ENCODE assay signal across 20 cellular contexts in the genomic region with DNA sequence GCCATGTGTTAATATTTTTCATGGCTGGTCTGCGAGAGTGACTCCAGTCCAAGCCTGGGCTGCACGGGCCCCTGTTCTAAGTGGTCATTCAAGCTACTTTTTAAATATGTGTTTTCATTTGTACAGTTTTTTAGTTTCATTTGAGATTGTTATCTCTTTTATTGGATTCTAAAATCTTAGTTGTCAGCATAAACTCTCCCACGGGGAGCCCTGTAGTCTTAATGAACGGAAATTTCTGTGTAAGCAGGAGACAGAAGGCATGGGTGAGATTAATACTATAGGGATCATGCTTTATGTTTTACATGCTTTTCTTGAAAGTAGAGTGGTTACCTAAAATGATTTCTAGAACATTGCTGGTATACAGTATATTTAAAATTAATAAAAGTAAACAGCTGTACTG.
A peak's percentile ranks its signal among the peaks of the same experiment; 100 is the strongest.
DNase-seq lines count a peak whose midpoint lies in the region; ATAC-seq, FAIRE-seq and TF ChIP-seq lines count a peak whose summit lies in the region.
"Had no signal": no experiment of that assay in that cellular context is flagged by ENCODE, and none has a peak within 500 bp of the region (broad histone marks: within the 10 kb centered on the region; RNA-seq: fewer than 3 reads in every experiment).

No MANE protein-coding gene starts in this region.

- no peaks in the 10 kb centered on the region for H3K36me3 ChIP-seq in K562 (ENCODE audit: control insufficient read depth, insufficient read depth, low read length)

- no peak for TF ChIP-seq RAD21 in K562 (CRISPR knock-in tag; conservative IDR thresholded peaks at IDR 0.05 in 1 of 2, IDR thresholded peaks at IDR 0.05 in 1 of 2)

- no peak for ATAC-seq in activated naive CD8-positive, alpha-beta T cell treated with anti-CD3 and anti-CD28 coated beads, Interleukin-2, amount 10 ng/mL, durations not matched to agents 7 days and 5 days (ENCODE audit: low read depth)
- no peak for ATAC-seq in activated naive CD8-positive, alpha-beta T cell treated with anti-CD3 and anti-CD28 coated beads, Interleukin-2, amount 50 U/mL, for 24 hours
- ATAC-seq in K562, result no peak
- ATAC-seq: GM23338, HCT116 had no signal

- no peak overlapping the region for H3K4me2 ChIP-seq in K562 (ENCODE audit: insufficient read depth, low read length)
- H3K4me2 ChIP-seq: GM23338 had no signal

- TF ChIP-seq POLR2A in K562 (conservative IDR thresholded peaks at IDR 0.05), result no peak

- no peaks in the 10 kb centered on the region for H3K79me2 ChIP-seq in K562 (ENCODE audit: control insufficient read depth, insufficient read depth, low read length)

- peak overlapping the region; percentile 84 for H3K27ac Mint-ChIP-seq in activated naive CD8-positive, alpha-beta T cell treated with anti-CD3 and anti-CD28 coated beads, Interleukin-2, amount 10 ng/mL, durations not matched to agents 7 days and 5 days
- H3K27ac Mint-ChIP-seq in activated naive CD8-positive, alpha-beta T cell treated with anti-CD3 and anti-CD28 coated beads, Interleukin-2, amount 50 U/mL, for 24 hours, result no peak overlapping the region
- H3K27ac Mint-ChIP-seq: GM23338, H9 had no signal

- peaks cover 19% of the 10 kb centered on the region for H3K9me3 Mint-ChIP-seq in activated naive CD8-positive, alpha-beta T cell treated with anti-CD3 and anti-CD28 coated beads, Interleukin-2, amount 10 ng/mL, durations not matched to agents 7 days and 5 days
- H3K9me3 Mint-ChIP-seq in activated naive CD8-positive, alpha-beta T cell treated with anti-CD3 and anti-CD28 coated beads, Interleukin-2, amount 50 U/mL, for 24 hours, result peaks cover 4% of the 10 kb centered on the region
- H3K9me3 Mint-ChIP-seq: GM23338, H9 had no signal

- no peak for TF ChIP-seq EP300 in K562 (IDR thresholded peaks at IDR 0.05; ENCODE audit: low read length)

- H3K27ac ChIP-seq in K562 (ENCODE audit: extremely low read depth, low read depth, low read length), result no peak overlapping the region

- POLR2A ChIA-PET in activated naive CD8-positive, alpha-beta T cell treated with anti-CD3 and anti-CD28 coated beads, Interleukin-2, amount 10 ng/mL, durations not matched to agents 7 days and 5 days (lab: Charles Lee), result interaction anchor here (0.7 to 1.3 kb wide), 5 partner anchors 9 to 1215 kb away, joined by 3 to 8 read pairs (median 3); a partner anchor contains a TSS
- POLR2A ChIA-PET in K562 (lab: Yijun Ruan, JAX), result interaction anchor here (0.6 to 0.8 kb wide), 2 partner anchors 44 to 195 kb away, joined by 3 read pairs; no protein-coding TSS in a partner anchor

- DNase-seq in activated naive CD8-positive, alpha-beta T cell treated with anti-CD3 and anti-CD28 coated beads, Interleukin-2, amount 10 ng/mL, durations not matched to agents 7 days and 5 days, result no peak
- DNase-seq in activated naive CD8-positive, alpha-beta T cell treated with anti-CD3 and anti-CD28 coated beads, Interleukin-2, amount 50 U/mL, for 24 hours, result no peak
- DNase-seq in SK-N-DZ (ENCODE audit: low spot score) (peak; percentile 43), K562 (ENCODE audit: extremely low read depth in 1 of 4, low spot score in 3 of 4) (no peak), T1000 (lab: John Stamatoyannopoulos, UW) (no peak), kidney tubule cell (ENCODE audit: low spot score) (no peak), HT-29 (ENCODE audit: low spot score) (no peak)
- DNase-seq: 8988T; C1 segment of cervical spinal cord; Calu3; CD4-positive, alpha-beta memory T cell; COR-L47; DMS53; DMS79 treated with DMSO at 0.1 percent for 48 hours; GF-D8; H9 had no signal

- CTCF ChIA-PET in K562 (lab: Yijun Ruan, JAX; ENCODE audit: low intra/inter-chr PET ratio), result no interaction called here

- no peaks in the 10 kb centered on the region; a peak in 1 of 5 replicates for H3K27me3 ChIP-seq in K562 (ENCODE audit: control insufficient read depth in 2 of 2, insufficient read depth in 2 of 2, low read length in 2 of 2)

- H3K9ac ChIP-seq in K562 (ENCODE audit: insufficient read depth in 1 of 2, low read depth in 2 of 2, low read length in 2 of 2), result no peak overlapping the region

- 67% methylated on average over 4 of the region's 4 CpGs for WGBS in K562 (ENCODE audit: insufficient coverage, low coverage, missing lambda C conversion rate)

- H3K4me3 ChIP-seq in K562, result no peak overlapping the region
- H3K4me3 ChIP-seq: GM23338 had no signal

- in situ Hi-C loops in K562 (cut with MboI), result no loop called here

- BruUV-seq in K562 (replicated peaks; lab: Mats Ljungman, UMichigan), result no TSS peak

- H3K27me3 Mint-ChIP-seq in activated naive CD8-positive, alpha-beta T cell treated with anti-CD3 and anti-CD28 coated beads, Interleukin-2, amount 10 ng/mL, durations not matched to agents 7 days and 5 days, result no peaks in the 10 kb centered on the region
- no peaks in the 10 kb centered on the region for H3K27me3 Mint-ChIP-seq in activated naive CD8-positive, alpha-beta T cell treated with anti-CD3 and anti-CD28 coated beads, Interleukin-2, amount 50 U/mL, for 24 hours

- peaks cover 65% of the 10 kb centered on the region for H3K4me1 Mint-ChIP-seq in activated naive CD8-positive, alpha-beta T cell treated with anti-CD3 and anti-CD28 coated beads, Interleukin-2, amount 10 ng/mL, durations not matched to agents 7 days and 5 days
- peaks cover 35% of the 10 kb centered on the region for H3K4me1 Mint-ChIP-seq in activated naive CD8-positive, alpha-beta T cell treated with anti-CD3 and anti-CD28 coated beads, Interleukin-2, amount 50 U/mL, for 24 hours

- no peak overlapping the region for H3K4me3 Mint-ChIP-seq in activated naive CD8-positive, alpha-beta T cell treated with anti-CD3 and anti-CD28 coated beads, Interleukin-2, amount 10 ng/mL, durations not matched to agents 7 days and 5 days
- H3K4me3 Mint-ChIP-seq in activated naive CD8-positive, alpha-beta T cell treated with anti-CD3 and anti-CD28 coated beads, Interleukin-2, amount 50 U/mL, for 24 hours, result no peak overlapping the region
- H3K4me3 Mint-ChIP-seq: GM23338, H9 had no signal

- FAIRE-seq in K562 (lab: Jason Lieb, UNC), result no peak
- FAIRE-seq: GM12891, GM18507 had no signal

- intact Hi-C loops in K562 (cut with micrococcal nuclease), result no loop called here

- H3K4me1 ChIP-seq in K562 (replicated peaks in 1 of 2; ENCODE audit: control insufficient read depth in 2 of 2, insufficient read depth in 2 of 2, low read length in 2 of 2), result peaks cover 12 to 32% of the 10 kb centered on the region in 2 experiments

- H4K20me1 ChIP-seq in K562 (replicated peaks; ENCODE audit: control insufficient read depth, insufficient read depth, low read length), result no peaks in the 10 kb centered on the region

- H3K9me3 ChIP-seq in K562 (replicated peaks; ENCODE audit: control insufficient read depth, insufficient read depth, low read depth, low read length), result no peaks in the 10 kb centered on the region

- H2AFZ ChIP-seq in K562 (ENCODE audit: low read depth, low read length), result no peak overlapping the region

- H3K36me3 Mint-ChIP-seq in activated naive CD8-positive, alpha-beta T cell treated with anti-CD3 and anti-CD28 coated beads, Interleukin-2, amount 10 ng/mL, durations not matched to agents 7 days and 5 days, result peaks cover 59% of the 10 kb centered on the region
- H3K36me3 Mint-ChIP-seq in activated naive CD8-positive, alpha-beta T cell treated with anti-CD3 and anti-CD28 coated beads, Interleukin-2, amount 50 U/mL, for 24 hours (ENCODE audit: low read depth), result no peaks in the 10 kb centered on the region

- no peak for TF ChIP-seq CTCF in K562 (IDR thresholded peaks at IDR 0.05 in 2 of 3, conservative IDR thresholded peaks at IDR 0.05 in 1 of 3; ENCODE audit: insufficient read depth in 2 of 3, low read depth in 1 of 3, low read length in 3 of 3)

- H3K9me1 ChIP-seq in K562 (ENCODE audit: control insufficient read depth, insufficient read depth, low read length), result no peaks in the 10 kb centered on the region

TF ChIP-seq in K562, 482 proteins besides CTCF, POLR2A, EP300 and RAD21:
- TF ChIP-seq ZNF316 (IDR thresholded peaks at IDR 0.05) (peak; percentile 78), C11orf30 (IDR thresholded peaks at IDR 0.05; ENCODE audit: low read depth) (peak; percentile 63; the same call in 1 of the 2 replicates), MAFG (tag; conservative IDR thresholded peaks at IDR 0.05) (peak; percentile 39; the same call in 1 of the 2 replicates), MAFF (IDR thresholded peaks at IDR 0.05; ENCODE audit: low read length) (peak; percentile 21; the same call in 1 of the 2 replicates), DDX20 (tag; IDR thresholded peaks at IDR 0.05; ENCODE audit: low read depth) (no peak)
- TF ChIP-seq, protein P1, sequence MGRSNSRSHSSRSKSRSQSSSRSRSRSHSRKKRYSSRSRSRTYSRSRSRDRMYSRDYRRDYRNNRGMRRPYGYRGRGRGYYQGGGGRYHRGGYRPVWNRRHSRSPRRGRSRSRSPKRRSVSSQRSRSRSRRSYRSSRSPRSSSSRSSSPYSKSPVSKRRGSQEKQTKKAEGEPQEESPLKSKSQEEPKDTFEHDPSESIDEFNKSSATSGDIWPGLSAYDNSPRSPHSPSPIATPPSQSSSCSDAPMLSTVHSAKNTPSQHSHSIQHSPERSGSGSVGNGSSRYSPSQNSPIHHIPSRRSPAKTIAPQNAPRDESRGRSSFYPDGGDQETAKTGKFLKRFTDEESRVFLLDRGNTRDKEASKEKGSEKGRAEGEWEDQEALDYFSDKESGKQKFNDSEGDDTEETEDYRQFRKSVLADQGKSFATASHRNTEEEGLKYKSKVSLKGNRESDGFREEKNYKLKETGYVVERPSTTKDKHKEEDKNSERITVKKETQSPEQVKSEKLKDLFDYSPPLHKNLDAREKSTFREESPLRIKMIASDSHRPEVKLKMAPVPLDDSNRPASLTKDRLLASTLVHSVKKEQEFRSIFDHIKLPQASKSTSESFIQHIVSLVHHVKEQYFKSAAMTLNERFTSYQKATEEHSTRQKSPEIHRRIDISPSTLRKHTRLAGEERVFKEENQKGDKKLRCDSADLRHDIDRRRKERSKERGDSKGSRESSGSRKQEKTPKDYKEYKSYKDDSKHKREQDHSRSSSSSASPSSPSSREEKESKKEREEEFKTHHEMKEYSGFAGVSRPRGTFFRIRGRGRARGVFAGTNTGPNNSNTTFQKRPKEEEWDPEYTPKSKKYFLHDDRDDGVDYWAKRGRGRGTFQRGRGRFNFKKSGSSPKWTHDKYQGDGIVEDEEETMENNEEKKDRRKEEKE (IDR thresholded peaks at IDR 0.05; ENCODE audit: borderline replicate concordance in 1 of 2, control insufficient read depth in 1 of 2, low read depth in 2 of 2, low read length in 1 of 2), result no peak
- TF ChIP-seq, protein P2, sequence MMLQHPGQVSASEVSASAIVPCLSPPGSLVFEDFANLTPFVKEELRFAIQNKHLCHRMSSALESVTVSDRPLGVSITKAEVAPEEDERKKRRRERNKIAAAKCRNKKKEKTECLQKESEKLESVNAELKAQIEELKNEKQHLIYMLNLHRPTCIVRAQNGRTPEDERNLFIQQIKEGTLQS (IDR thresholded peaks at IDR 0.05), result no peak
- TF ChIP-seq, protein P2 (CRISPR knock-in tag; conservative IDR thresholded peaks at IDR 0.05), result no peak
